9 cellular contexts compared by ENCODE assay signal in genomic region chr19:5463959-5464358, GRCh38. TPM values are rescaled to one million over a fixed set of nuclear protein-coding genes. Genes with fewer than 3 reads are reported as not detected.
"Had no signal": no experiment of that assay in that cellular context is flagged by ENCODE, and none has a peak within 500 bp of the region (broad histone marks: within the 10 kb centered on the region; RNA-seq: fewer than 3 reads in every experiment).

No MANE protein-coding gene starts in this region.

- H3K4me1 Mint-ChIP-seq: GM23338 had no signal

- ATAC-seq: GM23338, K562 had no signal

- H2AFZ ChIP-seq: GM23338 had no signal

- H3K4me2 ChIP-seq: GM23338 had no signal

- H3K27ac ChIP-seq: HL-60 had no signal

- H3K4me3 Mint-ChIP-seq: GM23338, H9 had no signal

- H3K27ac Mint-ChIP-seq: GM23338, H9 had no signal

- DNase-seq: H9, HCEC 1CT, IMR-90, KG1 had no signal

- H3K4me3 ChIP-seq: GM23338, K562 had no signal

RNA-seq across cellular contexts. Expression of gene ZNRF4, which starts 8.7 kb away (rescaled TPM):
- total RNA-seq: GM23338, H1, H9, HT1080, IMR-90, K562 had no signal
